Comparison of ENCODE assay signal across 35 cellular contexts in the genomic region with DNA sequence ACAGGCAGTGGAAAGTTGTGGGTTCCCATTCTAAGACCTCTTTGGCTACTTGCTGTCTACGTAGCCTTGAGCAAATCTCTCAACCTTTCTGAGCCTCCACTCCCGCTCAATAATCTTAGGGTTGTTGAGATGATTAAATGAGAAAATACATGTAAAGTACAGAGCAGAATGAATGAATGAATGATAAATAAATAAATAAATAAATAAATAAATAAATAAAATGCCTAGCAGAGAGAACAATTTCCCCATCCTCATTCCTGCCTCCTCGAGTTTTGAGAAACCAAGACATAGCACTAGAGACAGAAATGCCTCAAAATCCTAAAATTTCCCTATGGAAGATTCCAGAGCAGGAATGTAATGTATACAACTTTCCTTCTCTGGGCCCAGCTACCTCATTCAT.
"Had no signal": no experiment of that assay in that cellular context is flagged by ENCODE, and none has a peak within 500 bp of the region (broad histone marks: within the 10 kb centered on the region; RNA-seq: fewer than 3 reads in every experiment).

No MANE protein-coding gene starts in this region.

- H3K4me3 ChIP-seq: ascending aorta, cardiac muscle cell had no signal

- H3K9me3 Mint-ChIP-seq: activated CD4-positive, alpha-beta T cell treated with anti-CD3 and anti-CD28 coated beads, Interleukin-2, amount 10 ng/mL, durations not matched to agents 24 days and 14 days; activated naive CD4-positive, alpha-beta T cell treated with anti-CD3 and anti-CD28 coated beads, Interleukin-2, amount 50 U/mL, for 24 hours; activated T-helper 2 cell treated with anti-CD3 and anti-CD28 coated beads, Interferon-gamma antibody, Interleukin-2, Interleukin-4, amounts not matched to agents 10 μg/mL and 5 μg/mL and 100 μg/mL, durations not matched to agents 14 hours and 24 hours and 36 hours; T-helper 1 cell treated with Interleukin-12 subunit alpha and Interleukin-12 subunit beta and Interleukin-4 antibody, amounts not matched to agents 30 μg/mL and 1 μg/mL, for 36 hours had no signal

- H3K9me3 ChIP-seq: ascending aorta had no signal

- H3K4me1 ChIP-seq: ascending aorta had no signal

- H3K36me3 Mint-ChIP-seq: activated CD4-positive, alpha-beta memory T cell treated with anti-CD3 and anti-CD28 coated beads for 36 hours; activated CD8-positive, alpha-beta memory T cell treated with anti-CD3 and anti-CD28 coated beads, Interleukin-2, amount 10 ng/mL, durations not matched to agents 7 days and 5 days; activated naive CD4-positive, alpha-beta T cell treated with anti-CD3 and anti-CD28 coated beads, Interleukin-2, amount 10 ng/mL, durations not matched to agents 7 days and 5 days; activated naive CD4-positive, alpha-beta T cell treated with anti-CD3 and anti-CD28 coated beads, Interleukin-2, amount 50 U/mL, for 24 hours; activated naive CD8-positive, alpha-beta T cell; activated naive CD8-positive, alpha-beta T cell treated with anti-CD3 and anti-CD28 coated beads, Interleukin-2, amount 10 ng/mL, durations not matched to agents 7 days and 5 days; brain had no signal

- H3K4me3 Mint-ChIP-seq: activated B cell treated with CpG ODN at 0.5 μM for 24 hours; activated CD4-positive, alpha-beta memory T cell treated with anti-CD3 and anti-CD28 coated beads for 36 hours; activated CD4-positive, alpha-beta T cell treated with anti-CD3 and anti-CD28 coated beads, Interleukin-2, amount 10 ng/mL, durations not matched to agents 24 days and 14 days; activated CD8-positive, alpha-beta memory T cell treated with anti-CD3 and anti-CD28 coated beads, Interleukin-2, amount 10 ng/mL, durations not matched to agents 7 days and 5 days; activated CD8-positive, alpha-beta T cell treated with anti-CD3 and anti-CD28 coated beads, Interleukin-2, amount 10 ng/mL, durations not matched to agents 7 days and 5 days; activated naive CD4-positive, alpha-beta T cell treated with anti-CD3 and anti-CD28 coated beads, Interleukin-2, amount 10 ng/mL, durations not matched to agents 7 days and 5 days; activated naive CD4-positive, alpha-beta T cell treated with anti-CD3 and anti-CD28 coated beads, Interleukin-2, amount 50 U/mL, for 24 hours; activated naive CD8-positive, alpha-beta T cell; activated naive CD8-positive, alpha-beta T cell treated with anti-CD3 and anti-CD28 coated beads, Interleukin-2, amount 10 ng/mL, durations not matched to agents 7 days and 5 days; activated naive CD8-positive, alpha-beta T cell treated with anti-CD3 and anti-CD28 coated beads, Interleukin-2, amount 50 U/mL, for 24 hours; activated T-cell treated with anti-CD3 and anti-CD28 coated beads, Interleukin-2, amount 50 U/mL, for 24 hours; brain; T-helper 1 cell treated with Interleukin-12 subunit alpha and Interleukin-12 subunit beta and Interleukin-4 antibody, amounts not matched to agents 30 μg/mL and 1 μg/mL, for 36 hours; T-helper 2 cell treated with Interferon-gamma antibody and Interleukin-4, amounts not matched to agents 5 μg/mL and 100 μg/mL, for 36 hours had no signal

- H3K27ac ChIP-seq: ascending aorta, cardiac muscle cell, VCaP had no signal

- H3K27ac Mint-ChIP-seq: activated B cell treated with CpG ODN at 0.5 μM for 24 hours; activated CD4-positive, alpha-beta memory T cell treated with anti-CD3 and anti-CD28 coated beads for 36 hours; activated CD4-positive, alpha-beta T cell treated with anti-CD3 and anti-CD28 coated beads, Interleukin-2, amount 10 ng/mL, durations not matched to agents 24 days and 14 days; activated CD8-positive, alpha-beta memory T cell treated with anti-CD3 and anti-CD28 coated beads, Interleukin-2, amount 10 ng/mL, durations not matched to agents 7 days and 5 days; activated CD8-positive, alpha-beta T cell treated with anti-CD3 and anti-CD28 coated beads, Interleukin-2, amount 10 ng/mL, durations not matched to agents 7 days and 5 days; activated naive CD4-positive, alpha-beta T cell treated with anti-CD3 and anti-CD28 coated beads, Interleukin-2, amount 10 ng/mL, durations not matched to agents 7 days and 5 days; activated naive CD4-positive, alpha-beta T cell treated with anti-CD3 and anti-CD28 coated beads, Interleukin-2, amount 50 U/mL, for 24 hours; activated naive CD8-positive, alpha-beta T cell; activated naive CD8-positive, alpha-beta T cell treated with anti-CD3 and anti-CD28 coated beads, Interleukin-2, amount 10 ng/mL, durations not matched to agents 7 days and 5 days; activated naive CD8-positive, alpha-beta T cell treated with anti-CD3 and anti-CD28 coated beads, Interleukin-2, amount 50 U/mL, for 24 hours; activated T-cell treated with anti-CD3 and anti-CD28 coated beads, Interleukin-2, amount 50 U/mL, for 24 hours; activated T-helper 2 cell treated with anti-CD3 and anti-CD28 coated beads, Interferon-gamma antibody, Interleukin-2, Interleukin-4, amounts not matched to agents 10 μg/mL and 5 μg/mL and 100 μg/mL, durations not matched to agents 14 hours and 24 hours and 36 hours; brain; T-helper 1 cell treated with Interleukin-12 subunit alpha and Interleukin-12 subunit beta and Interleukin-4 antibody, amounts not matched to agents 30 μg/mL and 1 μg/mL, for 36 hours; T-helper 2 cell treated with Interferon-gamma antibody and Interleukin-4, amounts not matched to agents 5 μg/mL and 100 μg/mL, for 36 hours had no signal

- H3K27me3 Mint-ChIP-seq: activated CD4-positive, alpha-beta T cell treated with anti-CD3 and anti-CD28 coated beads, Interleukin-2, amount 10 ng/mL, durations not matched to agents 24 days and 14 days had no signal

- ATAC-seq: activated CD8-positive, alpha-beta memory T cell treated with anti-CD3 and anti-CD28 coated beads, Interleukin-2, amount 10 ng/mL, durations not matched to agents 7 days and 5 days; activated CD8-positive, alpha-beta T cell treated with anti-CD3 and anti-CD28 coated beads, Interleukin-2, amount 10 ng/mL, durations not matched to agents 7 days and 5 days; activated naive CD8-positive, alpha-beta T cell treated with anti-CD3 and anti-CD28 coated beads, Interleukin-2, amount 50 U/mL, for 24 hours had no signal

- H3K36me3 ChIP-seq: ascending aorta, cardiac muscle cell had no signal

- FAIRE-seq: bronchial epithelial cell, TTC549 had no signal

- H3K4me1 Mint-ChIP-seq: activated B cell treated with CpG ODN at 0.5 μM for 24 hours; activated CD4-positive, alpha-beta T cell treated with anti-CD3 and anti-CD28 coated beads, Interleukin-2, amount 10 ng/mL, durations not matched to agents 24 days and 14 days; activated CD8-positive, alpha-beta memory T cell treated with anti-CD3 and anti-CD28 coated beads, Interleukin-2, amount 10 ng/mL, durations not matched to agents 7 days and 5 days; activated naive CD4-positive, alpha-beta T cell treated with anti-CD3 and anti-CD28 coated beads, Interleukin-2, amount 10 ng/mL, durations not matched to agents 7 days and 5 days; activated naive CD4-positive, alpha-beta T cell treated with anti-CD3 and anti-CD28 coated beads, Interleukin-2, amount 50 U/mL, for 24 hours; activated naive CD8-positive, alpha-beta T cell treated with anti-CD3 and anti-CD28 coated beads, Interleukin-2, amount 10 ng/mL, durations not matched to agents 7 days and 5 days; activated naive CD8-positive, alpha-beta T cell treated with anti-CD3 and anti-CD28 coated beads, Interleukin-2, amount 50 U/mL, for 24 hours had no signal

- DNase-seq: activated B cell treated with CpG ODN at 0.5 μM for 24 hours; activated CD4-positive, alpha-beta memory T cell treated with anti-CD3 and anti-CD28 coated beads for 36 hours; activated CD4-positive, alpha-beta T cell treated with anti-CD3 and anti-CD28 coated beads for 4 hours; activated CD4-positive, alpha-beta T cell treated with anti-CD3 and anti-CD28 coated beads, Interleukin-2, amount 10 ng/mL, durations not matched to agents 24 days and 14 days; activated CD4-positive, alpha-beta T cell treated with anti-CD3 and anti-CD28 coated beads, Interleukin-2, amount 50 U/mL, for 1 hour; activated CD4-positive, alpha-beta T cell treated with anti-CD3 and anti-CD28 coated beads, Interleukin-2, amount 50 U/mL, for 4 hours; activated CD4-positive, CD25-positive, alpha-beta regulatory T cell treated with anti-CD3 and anti-CD28 coated beads, Interleukin-2, amount 50 U/mL, for 72 hours; activated CD8-positive, alpha-beta memory T cell treated with anti-CD3 and anti-CD28 coated beads for 24 hours; activated CD8-positive, alpha-beta memory T cell treated with anti-CD3 and anti-CD28 coated beads, Interleukin-2, amount 10 ng/mL, durations not matched to agents 7 days and 5 days; activated CD8-positive, alpha-beta memory T cell treated with anti-CD3 and anti-CD28 coated beads, Interleukin-2, amount 50 U/mL, for 48 hours; activated CD8-positive, alpha-beta T cell treated with anti-CD3 and anti-CD28 coated beads, Interleukin-2, amount 10 ng/mL, durations not matched to agents 7 days and 5 days; activated effector memory CD4-positive, alpha-beta T cell treated with Interleukin-2 at 50 U/mL for 16 hours; activated gamma-delta T cell; activated naive CD4-positive, alpha-beta T cell treated with anti-CD3 and anti-CD28 coated beads, Interleukin-2, amount 10 ng/mL, durations not matched to agents 7 days and 5 days; activated naive CD4-positive, alpha-beta T cell treated with Interleukin-2 at 50 U/mL for 16 hours; activated naive CD8-positive, alpha-beta T cell treated with anti-CD3 and anti-CD28 coated beads, Interleukin-2, amount 10 ng/mL, durations not matched to agents 7 days and 5 days; activated naive CD8-positive, alpha-beta T cell treated with anti-CD3 and anti-CD28 coated beads, Interleukin-2, amount 50 U/mL, for 24 hours; activated T-cell treated with anti-CD3 and anti-CD28 coated beads, Interleukin-2, amount 50 U/mL, for 24 hours; activated T-cell treated with anti-CD3 and anti-CD28 coated beads, Interleukin-2, amount 50 U/mL, for 48 hours; amygdala; anterior cingulate cortex; central memory CD4-positive, alpha-beta T cell; T-helper 2 cell; T-helper 9 cell had no signal

- H3K27me3 ChIP-seq: ascending aorta, cardiac muscle cell had no signal
